ENCODE assay signal across 30 cellular contexts in genomic region chr1:207794861-207795260, GRCh38. TPM values are rescaled to one million over a fixed set of nuclear protein-coding genes. Genes with fewer than 3 reads are reported as not detected.
DNase-seq lines count a peak whose midpoint lies in the region; ATAC-seq, FAIRE-seq and TF ChIP-seq lines count a peak whose summit lies in the region.
"Had no signal": no experiment of that assay in that cellular context is flagged by ENCODE, and none has a peak within 500 bp of the region (broad histone marks: within the 10 kb centered on the region; RNA-seq: fewer than 3 reads in every experiment).

No MANE protein-coding gene starts in this region.

- FAIRE-seq in A204.1 (lab: Jason Lieb, UNC) (peak; percentile 70), pancreas (lab: Jason Lieb, UNC) (peak; percentile 9)

- no peak overlapping the region for H3K4me3 Mint-ChIP-seq in HFFc6
- H3K4me3 Mint-ChIP-seq: activated CD4-positive, alpha-beta T cell treated with anti-CD3 and anti-CD28 coated beads, Interleukin-2, amount 10 ng/mL, durations not matched to agents 24 days and 14 days; GM23338; natural killer cell treated with Interleukin-12 subunit alpha and Interleukin-12 subunit beta and Interleukin-15 and Interleukin-18, amount 100 ng/mL, for 72 hours; stimulated activated naive CD8-positive, alpha-beta T cell treated with anti-CD3 and anti-CD28 coated beads, Interleukin-15, Interleukin-2, amounts not matched to agents 100 ng/mL and 50 ng/mL, for 24 hours; WTC11 had no signal

- H3K79me2 ChIP-seq in mammary epithelial cell (ENCODE audit: insufficient read depth, low read length) (no peaks in the 10 kb centered on the region), SK-N-SH (ENCODE audit: insufficient read depth) (no peaks in the 10 kb centered on the region)

- H3K27me3 Mint-ChIP-seq in HFFc6 (ENCODE audit: insufficient read depth): no peaks in the 10 kb centered on the region
- H3K27me3 Mint-ChIP-seq: activated CD4-positive, alpha-beta T cell treated with anti-CD3 and anti-CD28 coated beads, Interleukin-2, amount 10 ng/mL, durations not matched to agents 24 days and 14 days; natural killer cell treated with Interleukin-12 subunit alpha and Interleukin-12 subunit beta and Interleukin-15 and Interleukin-18, amount 100 ng/mL, for 72 hours; stimulated activated naive CD8-positive, alpha-beta T cell treated with anti-CD3 and anti-CD28 coated beads, Interleukin-15, Interleukin-2, amounts not matched to agents 100 ng/mL and 50 ng/mL, for 24 hours had no signal

- peaks cover 6% of the 10 kb centered on the region; the same call in 1 of the 2 replicates for H3K36me3 Mint-ChIP-seq in HFFc6 (ENCODE audit: low read depth)
- H3K36me3 Mint-ChIP-seq: natural killer cell treated with Interleukin-12 subunit alpha and Interleukin-12 subunit beta and Interleukin-15 and Interleukin-18, amount 100 ng/mL, for 72 hours had no signal

- no peaks in the 10 kb centered on the region for H3K9me2 ChIP-seq in SK-N-SH

- peaks cover 16% of the 10 kb centered on the region for H3K36me3 ChIP-seq in mammary epithelial cell (ENCODE audit: insufficient read depth, low read length)
- peaks cover 0 to 8% (median 4%) of the 10 kb centered on the region in 3 donors for H3K36me3 ChIP-seq in pancreas
- peaks cover 19 to 63% of the 10 kb centered on the region in 2 experiments for H3K36me3 ChIP-seq in SK-N-SH (replicated peaks in 1 of 2; ENCODE audit: control insufficient read depth in 1 of 2, insufficient read depth in 2 of 2, low read length in 1 of 2)
- H3K36me3 ChIP-seq: thyroid gland, uterus had no signal

- CTCF ChIA-PET in mammary epithelial cell (lab: Charles Lee; ENCODE audit: low non-redundant PET): no interaction called here
- CTCF ChIA-PET in SK-N-SH (lab: Yijun Ruan, JAX): interaction anchor here (1.0 to 2.3 kb wide), 4 partner anchors 74 to 215 kb away, joined by 3 to 5 read pairs (median 3); no protein-coding TSS in a partner anchor

- H3K9me3 Mint-ChIP-seq in HFFc6: no peaks in the 10 kb centered on the region
- H3K9me3 Mint-ChIP-seq: activated CD4-positive, alpha-beta T cell treated with anti-CD3 and anti-CD28 coated beads, Interleukin-2, amount 10 ng/mL, durations not matched to agents 24 days and 14 days; GM23338; natural killer cell treated with Interleukin-12 subunit alpha and Interleukin-12 subunit beta and Interleukin-15 and Interleukin-18, amount 100 ng/mL, for 72 hours; stimulated activated naive CD8-positive, alpha-beta T cell treated with anti-CD3 and anti-CD28 coated beads, Interleukin-15, Interleukin-2, amounts not matched to agents 100 ng/mL and 50 ng/mL, for 24 hours; WTC11 had no signal

- H3K4me2 ChIP-seq in mammary epithelial cell (ENCODE audit: insufficient read depth, low read depth, low read length) (no peak overlapping the region), SK-N-SH (no peak overlapping the region)
- H3K4me2 ChIP-seq: BLaER1 treated with 17β-estradiol and CSF1 and Interleukin-3, amounts not matched to agents 10 nM and 100 nM; GM23338; hepatocyte had no signal

- TF ChIP-seq CTCF in HFFc6 (IDR thresholded peaks at IDR 0.05) (no peak), mammary epithelial cell (conservative IDR thresholded peaks at IDR 0.05 in 1 of 2, IDR thresholded peaks at IDR 0.05 in 1 of 2; ENCODE audit: extremely low read depth in 1 of 2, insufficient read depth in 1 of 2, low read depth in 1 of 2, low read length in 2 of 2) (no peak), pancreas (IDR thresholded peaks at IDR 0.05) (no peak), SK-N-SH (IDR thresholded peaks at IDR 0.05) (no peak)

- no peak for ATAC-seq in pancreas
- ATAC-seq: body of pancreas; GM23338; mucosa of descending colon; natural killer cell treated with Interleukin-12 subunit alpha and Interleukin-12 subunit beta and Interleukin-15 and Interleukin-18, amount 100 ng/mL, for 72 hours; WTC11 had no signal

- H3K4me3 ChIP-seq in mammary epithelial cell (replicated peaks in 1 of 3; ENCODE audit: insufficient read depth in 1 of 3, low read depth in 2 of 3, low read length in 3 of 3): no peak overlapping the region
- no peak overlapping the region for H3K4me3 ChIP-seq in pancreas
- no peak overlapping the region for H3K4me3 ChIP-seq in SK-N-SH (ENCODE audit: low read depth in 2 of 2, low read length in 1 of 2)
- H3K4me3 ChIP-seq: adrenal gland; BLaER1 treated with 17β-estradiol and CSF1 and Interleukin-3, amounts not matched to agents 10 nM and 100 nM; body of pancreas; GM23338; hepatocyte; lung; mucosa of descending colon; SJCRH30; spleen; thyroid gland; uterus had no signal

- dilution Hi-C loops in mammary epithelial cell (cut with HindIII; ENCODE audit: low sequenced_read_pairs): no loop called here

- BruUV-seq in mammary epithelial cell (replicated peaks; lab: Mats Ljungman, UMichigan): TSS peak; percentile 52

- peaks cover 27% of the 10 kb centered on the region for H3F3A ChIP-seq in SK-N-SH (replicated peaks; ENCODE audit: insufficient read depth)

- H2AFZ ChIP-seq in mammary epithelial cell (ENCODE audit: low read depth, low read length): no peak overlapping the region
- H2AFZ ChIP-seq in SK-N-SH (ENCODE audit: low read depth): no peak overlapping the region
- H2AFZ ChIP-seq: GM23338, hepatocyte had no signal

- no peaks in the 10 kb centered on the region for H3K27me3 ChIP-seq in mammary epithelial cell (ENCODE audit: insufficient read depth, low read length)
- no peaks in the 10 kb centered on the region for H3K27me3 ChIP-seq in pancreas
- no peaks in the 10 kb centered on the region for H3K27me3 ChIP-seq in SK-N-SH (ENCODE audit: insufficient read depth)
- H3K27me3 ChIP-seq: adrenal gland; BLaER1 treated with 17β-estradiol and CSF1 and Interleukin-3, amounts not matched to agents 10 nM and 100 nM; body of pancreas; hepatocyte; SJCRH30; spleen; thyroid gland; uterus had no signal

- H3K4me1 ChIP-seq in mammary epithelial cell (ENCODE audit: insufficient read depth, low read length): peaks cover under 1% of the 10 kb centered on the region
- peaks cover 5 to 22% (median 20%) of the 10 kb centered on the region in 3 donors for H3K4me1 ChIP-seq in pancreas
- peaks cover 3 to 4% of the 10 kb centered on the region in 2 experiments; a peak in 2 of 4 replicates for H3K4me1 ChIP-seq in SK-N-SH (ENCODE audit: control insufficient read depth in 1 of 2, insufficient read depth in 2 of 2, low read depth in 1 of 2, low read length in 1 of 2)
- H3K4me1 ChIP-seq: uterus had no signal

- no peak for TF ChIP-seq EP300 in SK-N-SH (IDR thresholded peaks at IDR 0.05; ENCODE audit: borderline replicate concordance in 1 of 2, low read depth in 1 of 2, low read length in 1 of 2)

- peak overlapping the region; percentile 45; the same call in 1 of the 2 replicates for H3K27ac Mint-ChIP-seq in HFFc6
- H3K27ac Mint-ChIP-seq: GM23338; natural killer cell treated with Interleukin-12 subunit alpha and Interleukin-12 subunit beta and Interleukin-15 and Interleukin-18, amount 100 ng/mL, for 72 hours; stimulated activated naive CD8-positive, alpha-beta T cell treated with anti-CD3 and anti-CD28 coated beads, Interleukin-15, Interleukin-2, amounts not matched to agents 100 ng/mL and 50 ng/mL, for 24 hours; WTC11 had no signal

- H3K9me3 ChIP-seq in mammary epithelial cell (replicated peaks; ENCODE audit: insufficient read depth, low read length): no peaks in the 10 kb centered on the region
- no peaks in the 10 kb centered on the region for H3K9me3 ChIP-seq in pancreas
- no peaks in the 10 kb centered on the region for H3K9me3 ChIP-seq in SK-N-SH
- H3K9me3 ChIP-seq: adrenal gland; BLaER1 treated with 17β-estradiol and CSF1 and Interleukin-3, amounts not matched to agents 10 nM and 100 nM; body of pancreas; mucosa of descending colon; SJCRH30; spleen; thyroid gland; uterus had no signal

- WGBS in mammary epithelial cell (ENCODE audit: low coverage, missing lambda C conversion rate): 100% methylated on average over 2 of the region's 2 CpGs
- WGBS in pancreas, 2 donors: 38 to 55% methylated on average over 2 of the region's 2 CpGs
- 80% methylated on average over 2 of the region's 2 CpGs for WGBS in SK-N-SH (ENCODE audit: low lambda C conversion rate)

- H3K9ac ChIP-seq in mammary epithelial cell (ENCODE audit: insufficient read depth, low read length) (no peak overlapping the region), SK-N-SH (no peak overlapping the region)
- H3K9ac ChIP-seq: BLaER1 treated with 17β-estradiol and CSF1 and Interleukin-3, amounts not matched to agents 10 nM and 100 nM had no signal

- H3K27ac ChIP-seq in mammary epithelial cell (ENCODE audit: insufficient read depth, low read depth, low read length): no peak overlapping the region
- H3K27ac ChIP-seq in pancreas: no peak overlapping the region
- no peak overlapping the region for H3K27ac ChIP-seq in SK-N-SH (ENCODE audit: low read depth in 2 of 2, low read length in 1 of 2)
- H3K27ac ChIP-seq: adrenal gland; BLaER1 treated with 17β-estradiol and CSF1 and Interleukin-3, amounts not matched to agents 10 nM and 100 nM; body of pancreas; hepatocyte; SJCRH30; uterus had no signal

- in situ Hi-C loops in mammary epithelial cell (cut with MboI; ENCODE audit: low sequenced_read_pairs in 2 of 2): no loop called here

- POLR2A ChIA-PET in SK-N-SH (lab: Yijun Ruan, JAX): no interaction called here

- DNase-seq in HFFc6 (no peak), mammary epithelial cell (no peak), pancreas (no peak), SK-N-SH (no peak), RKO (ENCODE audit: low spot score) (no peak)
- DNase-seq in activated CD4-positive, alpha-beta T cell treated with anti-CD3 and anti-CD28 coated beads, Interleukin-2, amount 50 U/mL, for 4 hours: no peak
- DNase-seq: activated CD4-positive, alpha-beta T cell treated with anti-CD3 and anti-CD28 coated beads, Interleukin-2, amount 10 ng/mL, durations not matched to agents 24 days and 14 days; activated gamma-delta T cell; body of pancreas; cerebellar nuclear complex; mucosa of descending colon; NCI-H1105 treated with DMSO at 0.1 percent for 48 hours; NCI-H187 treated with DMSO at 0.1 percent for 48 hours; NCI-H2171 treated with DMSO at 0.1 percent for 48 hours; NCI-H510A; RPMI8226; SJCRH30; spleen; stimulated activated CD4-positive, alpha-beta T cell treated with anti-CD3 and anti-CD28 coated beads, Interleukin-2, amount 100 ng/mL, for 24 hours; thyroid gland; uterus had no signal

- H3K4me1 Mint-ChIP-seq in HFFc6 (ENCODE audit: low read depth): peaks cover 62% of the 10 kb centered on the region
- H3K4me1 Mint-ChIP-seq: GM23338 had no signal

- TF ChIP-seq RAD21 in SK-N-SH (IDR thresholded peaks at IDR 0.05; ENCODE audit: low read length): no peak

- no peaks in the 10 kb centered on the region for H4K20me1 ChIP-seq in mammary epithelial cell (ENCODE audit: insufficient read depth, low read length)
- H4K20me1 ChIP-seq in SK-N-SH (ENCODE audit: insufficient read depth): no peaks in the 10 kb centered on the region

- intact Hi-C loops in mammary epithelial cell (cut with micrococcal nuclease): loop anchor here (5.0 to 10.0 kb wide), 2 partner anchors 83 to 140 kb away; no protein-coding TSS in a partner anchor
- intact Hi-C loops in pancreas (cut with DNase I): no loop called here

RNA-seq across cellular contexts. Expression of gene CD46, which starts 43.0 kb away (rescaled TPM):
- total RNA-seq in HFFc6 (2021; fragmentation: NEBNext Ultra II Directional; extraction: Animal tissue kit (Norgen Biotek cat#: 25700)): 100 to 1,000 TPM; 134 to 152 (median 142) TPM
- 100 to 1,000 TPM; 158 to 159 TPM for total RNA-seq in mammary epithelial cell
- polyA plus RNA-seq in mammary epithelial cell: 85.1 TPM
- 71.8 TPM for polyA minus RNA-seq in mammary epithelial cell
- 100 to 1,000 TPM; 101 to 172 (median 116) TPM for total RNA-seq in pancreas
- polyA plus RNA-seq in pancreas: 100 to 1,000 TPM in 1 of 2 donors, 10 to 100 TPM in 1; 59.8 to 141 TPM
- 56.0 and 92.5 TPM in 2 replicates for polyA plus RNA-seq in SK-N-SH (2012; rRNA removed)
- polyA plus RNA-seq in SK-N-SH (2012; cell fraction: cytosol; rRNA removed): 72.8 and 79.0 TPM in 2 replicates
- polyA plus RNA-seq in SK-N-SH (2012; cell fraction: nucleus; rRNA removed): 74.1 and 204 TPM in 2 replicates
